ENCODE assay signal across 17 cellular contexts in genomic region chr7:33351709-33352108, GRCh38.
DNase-seq lines count a peak whose midpoint lies in the region; ATAC-seq and TF ChIP-seq lines count a peak whose summit lies in the region.
"Had no signal": no experiment of that assay in that cellular context is flagged by ENCODE, and none has a peak within 500 bp of the region (broad histone marks: within the 10 kb centered on the region; RNA-seq: fewer than 3 reads in every experiment).

No MANE protein-coding gene starts in this region.

- dilution Hi-C loops in mammary epithelial cell (cut with HindIII; ENCODE audit: low sequenced_read_pairs): no loop called here

- H3K4me1 ChIP-seq in mammary epithelial cell (ENCODE audit: insufficient read depth, low read length): no peaks in the 10 kb centered on the region
- no peaks in the 10 kb centered on the region for H3K4me1 ChIP-seq in breast epithelium
- H3K4me1 ChIP-seq: BLaER1, Peyer's patch had no signal

- H3K9me3 ChIP-seq in mammary epithelial cell (replicated peaks; ENCODE audit: insufficient read depth, low read length): no peaks in the 10 kb centered on the region
- H3K9me3 ChIP-seq in breast epithelium: no peaks in the 10 kb centered on the region
- H3K9me3 ChIP-seq: BLaER1, MG63, Peyer's patch had no signal

- no peak overlapping the region for H3K27ac Mint-ChIP-seq in endothelial cell (ENCODE audit: unreplicated experiment)

- H3K4me2 ChIP-seq in mammary epithelial cell (ENCODE audit: insufficient read depth, low read depth, low read length): no peak overlapping the region
- H3K4me2 ChIP-seq: BLaER1 had no signal

- BruUV-seq in mammary epithelial cell (replicated peaks; lab: Mats Ljungman, UMichigan): no TSS peak

- in situ Hi-C loops in mammary epithelial cell (cut with MboI; ENCODE audit: low sequenced_read_pairs in 2 of 2): no loop called here

- no peaks in the 10 kb centered on the region for H3K27me3 Mint-ChIP-seq in endothelial cell (ENCODE audit: unreplicated experiment)
- H3K27me3 Mint-ChIP-seq in activated T-cell treated with anti-CD3 and anti-CD28 coated beads, Interleukin-2, amount 50 U/mL, for 4 hours (ENCODE audit: low read depth): no peaks in the 10 kb centered on the region

- no peak overlapping the region for H3K27ac ChIP-seq in mammary epithelial cell (ENCODE audit: insufficient read depth, low read depth, low read length)
- H3K27ac ChIP-seq in breast epithelium: no peak overlapping the region
- H3K27ac ChIP-seq: BLaER1, Peyer's patch had no signal

- peaks cover 25% of the 10 kb centered on the region for H3K4me1 Mint-ChIP-seq in endothelial cell (ENCODE audit: unreplicated experiment)
- H3K4me1 Mint-ChIP-seq in activated T-cell treated with anti-CD3 and anti-CD28 coated beads, Interleukin-2, amount 50 U/mL, for 4 hours (ENCODE audit: low read depth): no peaks in the 10 kb centered on the region

- DNase-seq in mammary epithelial cell: no peak
- no peak for DNase-seq in breast epithelium (ENCODE audit: low spot score in 2 of 2)
- peak; percentile 11 for DNase-seq in endothelial cell (ENCODE audit: low spot score)
- DNase-seq in iPS-NIHi7 (ENCODE audit: extremely low spot score): peak; percentile 37
- no peak for DNase-seq in NCI-H748 treated with DMSO at 0.1 percent for 48 hours (lab: John Stamatoyannopoulos, UW)
- DNase-seq in DMS 273 treated with DMSO at 0.1 percent for 48 hours (lab: John Stamatoyannopoulos, UW): no peak
- DNase-seq in activated T-cell treated with anti-CD3 and anti-CD28 coated beads, Interleukin-2, amount 50 U/mL, for 4 hours: no peak
- DNase-seq: 8988T, EL, MG63, NCI-H1092 treated with DMSO at 0.1 percent for 48 hours, NCI-H1694 treated with DMSO at 0.1 percent for 48 hours, NCI-H446 treated with DMSO at 0.1 percent for 48 hours, Peyer's patch, Right ventricle myocardium superior had no signal

- H3K36me3 ChIP-seq in mammary epithelial cell (ENCODE audit: insufficient read depth, low read length) (no peaks in the 10 kb centered on the region), breast epithelium (no peaks in the 10 kb centered on the region)
- H3K36me3 ChIP-seq: BLaER1, MG63, Peyer's patch had no signal

- H4K20me1 ChIP-seq in mammary epithelial cell (ENCODE audit: insufficient read depth, low read length): no peaks in the 10 kb centered on the region
- H4K20me1 ChIP-seq: BLaER1 had no signal

- no peak for ATAC-seq in HG03025 (IDR thresholded peaks at IDR 0.05; ENCODE audit: low FRiP score, unreplicated experiment)
- no peak for ATAC-seq in activated T-cell treated with anti-CD3 and anti-CD28 coated beads, Interleukin-2, amount 50 U/mL, for 4 hours

- TF ChIP-seq CTCF in mammary epithelial cell (conservative IDR thresholded peaks at IDR 0.05 in 1 of 2, IDR thresholded peaks at IDR 0.05 in 1 of 2; ENCODE audit: extremely low read depth in 1 of 2, insufficient read depth in 1 of 2, low read depth in 1 of 2, low read length in 2 of 2): no peak
- no peak for TF ChIP-seq CTCF in breast epithelium (IDR thresholded peaks at IDR 0.05)
- TF ChIP-seq CTCF in endothelial cell (IDR thresholded peaks at IDR 0.05; ENCODE audit: unreplicated experiment): no peak

- H3K4me3 Mint-ChIP-seq in endothelial cell (ENCODE audit: unreplicated experiment): no peak overlapping the region
- H3K4me3 Mint-ChIP-seq in activated T-cell treated with anti-CD3 and anti-CD28 coated beads, Interleukin-2, amount 50 U/mL, for 4 hours: no peak overlapping the region

- CTCF ChIA-PET in mammary epithelial cell (lab: Charles Lee; ENCODE audit: low non-redundant PET): no interaction called here

- H3K36me3 Mint-ChIP-seq in endothelial cell (ENCODE audit: low read depth, unreplicated experiment): no peaks in the 10 kb centered on the region
- peaks cover 23% of the 10 kb centered on the region for H3K36me3 Mint-ChIP-seq in activated T-cell treated with anti-CD3 and anti-CD28 coated beads, Interleukin-2, amount 50 U/mL, for 4 hours (ENCODE audit: insufficient read depth)

- intact Hi-C loops in mammary epithelial cell (cut with micrococcal nuclease): no loop called here
- intact Hi-C loops in breast epithelium (cut with DNase I; ENCODE audit: low total_unique reads): no loop called here

- no peak overlapping the region for H3K9ac ChIP-seq in mammary epithelial cell (ENCODE audit: insufficient read depth, low read length)
- H3K9ac ChIP-seq: BLaER1 had no signal

- TF ChIP-seq POLR2A in breast epithelium (IDR thresholded peaks at IDR 0.05): no peak

- no peaks in the 10 kb centered on the region for H3K9me3 Mint-ChIP-seq in endothelial cell (ENCODE audit: unreplicated experiment)
- H3K9me3 Mint-ChIP-seq in activated T-cell treated with anti-CD3 and anti-CD28 coated beads, Interleukin-2, amount 50 U/mL, for 4 hours: no peaks in the 10 kb centered on the region

- no peaks in the 10 kb centered on the region for H3K79me2 ChIP-seq in mammary epithelial cell (ENCODE audit: insufficient read depth, low read length)

- H3K27me3 ChIP-seq in mammary epithelial cell (ENCODE audit: insufficient read depth, low read length) (no peaks in the 10 kb centered on the region), breast epithelium (no peaks in the 10 kb centered on the region)
- H3K27me3 ChIP-seq: BLaER1, MG63, Peyer's patch had no signal

- H2AFZ ChIP-seq in mammary epithelial cell (ENCODE audit: low read depth, low read length): peak overlapping the region; percentile 59

- no peak overlapping the region for H3K4me3 ChIP-seq in mammary epithelial cell (replicated peaks in 1 of 3; ENCODE audit: insufficient read depth in 1 of 3, low read depth in 2 of 3, low read length in 3 of 3)
- H3K4me3 ChIP-seq in breast epithelium: no peak overlapping the region
- H3K4me3 ChIP-seq: BLaER1, MG63, Peyer's patch had no signal

- 94% methylated on average over 8 of the region's 9 CpGs for WGBS in mammary epithelial cell (ENCODE audit: low coverage, missing lambda C conversion rate)

Comparison
In these comparisons a context has a peak if more than half of its experiments do, and no peak if none do; other contexts are left out.
1. DNase-seq: peak in endothelial cell (single experiment) and iPS-NIHi7 (single experiment); none in mammary epithelial cell (single experiment), breast epithelium (0 of 2), NCI-H748 treated with DMSO at 0.1 percent for 48 hours (single experiment), DMS 273 treated with DMSO at 0.1 percent for 48 hours (single experiment) and activated T-cell treated with anti-CD3 and anti-CD28 coated beads, Interleukin-2, amount 50 U/mL, for 4 hours (single experiment).